In genomic region chr20:844473-845225, GRCh38 we compare ENCODE assay signal across 7 cellular contexts.
DNase-seq lines count a peak whose midpoint lies in the region; ATAC-seq and FAIRE-seq lines count a peak whose summit lies in the region.

No MANE protein-coding gene starts in this region.

- FAIRE-seq in islet of Langerhans (lab: Jason Lieb, UNC): peak; percentile 61

- no peak overlapping the region for H3K27ac ChIP-seq in caudate nucleus (ENCODE audit: low read depth, low read length)

- peak; percentile 48 for DNase-seq in NCI-H2107 treated with DMSO at 0.1 percent for 48 hours (lab: John Stamatoyannopoulos, UW; ENCODE audit: unreplicated experiment)
- peak; percentile 50 to 82 (median 70) for DNase-seq in activated CD4-positive, CD25-positive, alpha-beta regulatory T cell (lab: John Stamatoyannopoulos, UW)
- peak in 59 of 61 donors; percentile 2 to 93 (median 70) for DNase-seq in caudate nucleus (lab: John Stamatoyannopoulos, UW)
- peak; percentile 83 for DNase-seq in stimulated activated CD4-positive, alpha-beta T cell treated with anti-CD3 and anti-CD28 coated beads, Interleukin-12 subunit alpha, Interleukin-12 subunit beta, amount 100 ng/mL, for 4 hours

- ATAC-seq in GM18511 (IDR thresholded peaks at IDR 0.05; ENCODE audit: unreplicated experiment): peak; percentile 97
- peak; percentile 96 for ATAC-seq in HG02981 (IDR thresholded peaks at IDR 0.05; ENCODE audit: unreplicated experiment)
